1 cellular context compared by ENCODE assay signal in genomic region chr4:140373328-140374129, GRCh38.
TF ChIP-seq lines count a peak whose summit lies in the region.

TSS of gene SCOC (plus strand) at chr4:140373646. CDS start at chr4:140379171, 5,525 bp downstream.

TF ChIP-seq in HCT116, 20 proteins besides CTCF, POLR2A, EP300 and RAD21 (continued from another document):
- TF ChIP-seq ZBTB33 (IDR thresholded peaks at IDR 0.05; ENCODE audit: extremely low read depth, insufficient replicate concordance, low read length) (no peak), ATF3 (IDR thresholded peaks at IDR 0.05) (no peak), FOSL1 (IDR thresholded peaks at IDR 0.05; ENCODE audit: low read depth) (no peak)
